In genomic region chr10:73810358-73810734, GRCh38 we compare ENCODE assay signal across 8 cellular contexts. TPM values are rescaled to one million over a fixed set of nuclear protein-coding genes. Genes with fewer than 3 reads are reported as not detected.
A peak's percentile ranks its signal among the peaks of the same experiment; 100 is the strongest.
DNase-seq lines count a peak whose midpoint lies in the region; ATAC-seq and TF ChIP-seq lines count a peak whose summit lies in the region.

No MANE protein-coding gene starts in this region.

- H3K4me3 ChIP-seq in GM12864 (ENCODE audit: low read depth, low read length) (peak overlapping the region; percentile 92), SJCRH30 (peak overlapping the region; percentile 93), sigmoid colon (peak overlapping the region; percentile 61 to 98 (median 84)), H7 (ENCODE audit: insufficient read depth, low read depth, low read length) (no peak overlapping the region; the same call in 1 of the 2 replicates)

- H3K27ac ChIP-seq in SJCRH30 (no peak overlapping the region), sigmoid colon (peak overlapping the region; percentile 89 to 99 (median 95))

- no peaks in the 10 kb centered on the region for H3K27me3 ChIP-seq in SJCRH30
- H3K27me3 ChIP-seq in sigmoid colon, result no peaks in the 10 kb centered on the region
- no peaks in the 10 kb centered on the region for H3K27me3 ChIP-seq in H7 (ENCODE audit: control insufficient read depth, insufficient read depth, low read length)

- H3K4me1 ChIP-seq in SJCRH30 (peaks cover 18% of the 10 kb centered on the region), sigmoid colon (peaks cover 0 to 39% (median 26%) of the 10 kb centered on the region in 4 donors)

- no peak for TF ChIP-seq POLR2A in sigmoid colon (IDR thresholded peaks at IDR 0.05)

- H3K36me3 ChIP-seq in SJCRH30, result peaks cover 19% of the 10 kb centered on the region; the same call in 1 of the 2 replicates
- H3K36me3 ChIP-seq in sigmoid colon, result peaks cover 20 to 66% (median 45%) of the 10 kb centered on the region in 4 donors
- H3K36me3 ChIP-seq in H7 (replicated peaks; ENCODE audit: control insufficient read depth, insufficient read depth, low read length), result peaks cover 17% of the 10 kb centered on the region

- WGBS in sigmoid colon, 2 donors, result 67 to 82% methylated on average over 7 of the region's 7 CpGs

- TF ChIP-seq EP300 in sigmoid colon (IDR thresholded peaks at IDR 0.05), result no peak

- no peak for DNase-seq in GM12864 (ENCODE audit: low read depth)
- DNase-seq in SJCRH30, result no peak
- peak; percentile 65 for DNase-seq in fibroblast of gingiva (ENCODE audit: low read depth)
- DNase-seq in sigmoid colon, result no peak
- no peak for DNase-seq in SKM-1 (lab: John Stamatoyannopoulos, UW; ENCODE audit: unreplicated experiment)
- DNase-seq in H7, result no peak
- no peak for DNase-seq in NCI-H2029 (lab: John Stamatoyannopoulos, UW)

- TF ChIP-seq CTCF in GM12864 (IDR thresholded peaks at IDR 0.05; ENCODE audit: low read depth, low read length, missing control alignments) (no peak), sigmoid colon (IDR thresholded peaks at IDR 0.05) (no peak)

- ATAC-seq in HG03196 (IDR thresholded peaks at IDR 0.05; ENCODE audit: unreplicated experiment), result no peak

- no peaks in the 10 kb centered on the region for H3K9me3 ChIP-seq in SJCRH30 (replicated peaks)
- no peaks in the 10 kb centered on the region for H3K9me3 ChIP-seq in sigmoid colon

- intact Hi-C loops in sigmoid colon (cut with DNase I), result loop anchor here (2.0 kb wide), 1 partner anchor 26 kb away; the partner anchor contains the start of gene ZSWIM8

RNA-seq across cellular contexts. Expression of gene NDST2, which starts 1.1 kb away (rescaled TPM):
- total RNA-seq in SJCRH30 (2014; rRNA removed; shearing (Covaris generic)), result 19.6 and 24.5 TPM in 2 replicates
- 10 to 100 TPM; 23.9 to 56.2 (median 28.3) TPM for total RNA-seq in sigmoid colon
- polyA plus RNA-seq in sigmoid colon, result 10 to 100 TPM in 2 of 3 donors, 1 to 10 TPM in 1; 3.9 to 21.0 (median 17.0) TPM
- 26.0 and 31.6 TPM in 2 replicates for total RNA-seq in H7 (2014; rRNA removed; shearing (Covaris generic))

RNA-seq across cellular contexts. Expression of gene ZSWIM8, which starts 24.9 kb away (rescaled TPM):
- 36.5 and 41.1 TPM in 2 replicates for total RNA-seq in SJCRH30 (2014; rRNA removed; shearing (Covaris generic))
- 100 to 1,000 TPM in 1 of 4 donors, 10 to 100 TPM in 3; 42.5 to 138 (median 71.9) TPM for total RNA-seq in sigmoid colon
- polyA plus RNA-seq in sigmoid colon, result 10 to 100 TPM; 34.8 to 64.8 (median 40.2) TPM
- total RNA-seq in H7 (2014; rRNA removed; shearing (Covaris generic)), result 21.8 and 59.8 TPM in 2 replicates

RNA-seq across cellular contexts. Expression of gene CHCHD1, which starts 28.5 kb away (rescaled TPM):
- total RNA-seq in SJCRH30 (2014; rRNA removed; shearing (Covaris generic)), result 78.2 and 79.1 TPM in 2 replicates
- 10 to 100 TPM; 28.1 to 36.6 (median 34.5) TPM for total RNA-seq in sigmoid colon
- polyA plus RNA-seq in sigmoid colon, result 100 to 1,000 TPM in 1 of 3 donors, 10 to 100 TPM in 2; 76.9 to 134 (median 93.7) TPM
- total RNA-seq in H7 (2014; rRNA removed; shearing (Covaris generic)), result 82.7 and 91.4 TPM in 2 replicates
